27 cellular contexts compared by ENCODE assay signal in genomic region chr10:110770243-110770642, GRCh38.
A peak's percentile ranks its signal among the peaks of the same experiment; 100 is the strongest.
DNase-seq lines count a peak whose midpoint lies in the region; ATAC-seq, FAIRE-seq and TF ChIP-seq lines count a peak whose summit lies in the region.
"Had no signal": no experiment of that assay in that cellular context is flagged by ENCODE, and none has a peak within 500 bp of the region (broad histone marks: within the 10 kb centered on the region; RNA-seq: fewer than 3 reads in every experiment).

No MANE protein-coding gene starts in this region.

- in situ Hi-C loops in K562 (cut with MboI) = no loop called here

- no peaks in the 10 kb centered on the region for H3K36me3 ChIP-seq in heart right ventricle
- H3K36me3 ChIP-seq in heart left ventricle = no peaks in the 10 kb centered on the region
- H3K36me3 ChIP-seq in OCI-LY1 (ENCODE audit: insufficient read depth, low read length) = no peaks in the 10 kb centered on the region
- no peaks in the 10 kb centered on the region for H3K36me3 ChIP-seq in K562 (ENCODE audit: control insufficient read depth, insufficient read depth, low read length)
- H3K36me3 ChIP-seq: BE2C; BLaER1 treated with 17β-estradiol and CSF1 and Interleukin-3, amounts not matched to agents 10 nM and 100 nM had no signal

- H3K4me2 ChIP-seq in OCI-LY1 (ENCODE audit: low read length) = peak overlapping the region; percentile 18; the same call in 1 of the 2 replicates
- no peak overlapping the region for H3K4me2 ChIP-seq in K562 (ENCODE audit: insufficient read depth, low read length)
- H3K4me2 ChIP-seq: A549; BLaER1 treated with 17β-estradiol and CSF1 and Interleukin-3, amounts not matched to agents 10 nM and 100 nM had no signal

- POLR2A ChIA-PET in K562 (lab: Yijun Ruan, JAX) = no interaction called here

- TF ChIP-seq CTCF in heart right ventricle (IDR thresholded peaks at IDR 0.05) = no peak
- no peak for TF ChIP-seq CTCF in heart left ventricle (IDR thresholded peaks at IDR 0.05)
- TF ChIP-seq CTCF in OCI-LY1 (IDR thresholded peaks at IDR 0.05; ENCODE audit: low read length) = no peak
- TF ChIP-seq CTCF in K562 (IDR thresholded peaks at IDR 0.05 in 2 of 3, conservative IDR thresholded peaks at IDR 0.05 in 1 of 3; ENCODE audit: insufficient read depth in 2 of 3, low read depth in 1 of 3, low read length in 3 of 3) = no peak
- no peak for TF ChIP-seq CTCF in coronary artery (IDR thresholded peaks at IDR 0.05)

- H2AFZ ChIP-seq in OCI-LY1 (ENCODE audit: low read length) (no peak overlapping the region), K562 (ENCODE audit: low read depth, low read length) (no peak overlapping the region)
- H2AFZ ChIP-seq: GM23248 had no signal

- H3K27ac ChIP-seq in heart right ventricle = peak overlapping the region in 6 of 10 donors; percentile 10 to 83 (median 68)
- H3K27ac ChIP-seq in heart left ventricle = peak overlapping the region in 4 of 12 donors; percentile 18 to 83 (median 56)
- H3K27ac ChIP-seq in right cardiac atrium (ENCODE audit: low read length) = peak overlapping the region; percentile 31
- H3K27ac ChIP-seq in OCI-LY1 (ENCODE audit: low read depth, low read length, poor library complexity, severe bottlenecking) = peak overlapping the region; percentile 71
- H3K27ac ChIP-seq in K562 (ENCODE audit: extremely low read depth, low read depth, low read length) = no peak overlapping the region
- no peak overlapping the region for H3K27ac ChIP-seq in coronary artery
- H3K27ac ChIP-seq: A549; BLaER1 treated with 17β-estradiol and CSF1 and Interleukin-3, amounts not matched to agents 10 nM and 100 nM; GM23248 had no signal

- H3F3A ChIP-seq in OCI-LY1 (ENCODE audit: insufficient read depth, low read length) = no peaks in the 10 kb centered on the region

- H3K9ac ChIP-seq in OCI-LY1 (ENCODE audit: low read length) (no peak overlapping the region), K562 (ENCODE audit: insufficient read depth in 1 of 2, low read depth in 2 of 2, low read length in 2 of 2) (no peak overlapping the region)
- H3K9ac ChIP-seq: BLaER1 treated with 17β-estradiol and CSF1 and Interleukin-3, amounts not matched to agents 10 nM and 100 nM; GM23248 had no signal

- no peaks in the 10 kb centered on the region for H3K9me2 ChIP-seq in OCI-LY1 (ENCODE audit: low read depth, low read length)

- TF ChIP-seq POLR2A in heart left ventricle (IDR thresholded peaks at IDR 0.05) = no peak
- TF ChIP-seq POLR2A in K562 (conservative IDR thresholded peaks at IDR 0.05) = no peak

- CTCF ChIA-PET in K562 (lab: Yijun Ruan, JAX; ENCODE audit: low intra/inter-chr PET ratio) = no interaction called here

- no peak for TF ChIP-seq EP300 in K562 (IDR thresholded peaks at IDR 0.05; ENCODE audit: low read length)

- DNase-seq in heart right ventricle (no peak), heart left ventricle (no peak), right cardiac atrium (no peak), left ventricle myocardium superior (no peak), K562 (ENCODE audit: extremely low read depth in 1 of 4, low spot score in 3 of 4) (no peak), coronary artery (ENCODE audit: low spot score) (no peak)
- DNase-seq: 8988T; ACHN; AML-193; BE2C; CD4-positive, alpha-beta T cell; CD8-positive, alpha-beta memory T cell; DMS 273 treated with DMSO at 0.1 percent for 48 hours; DMS79; EL; GDM1; GM23248; H7; HCEC 1CT had no signal

- H3K79me2 ChIP-seq in OCI-LY1 (ENCODE audit: insufficient read depth, low read length) = no peaks in the 10 kb centered on the region
- peaks cover 30% of the 10 kb centered on the region; the same call in 2 of the 3 replicates for H3K79me2 ChIP-seq in K562 (ENCODE audit: control insufficient read depth, insufficient read depth, low read length)

- H3K27me3 ChIP-seq in heart right ventricle (no peaks in the 10 kb centered on the region), heart left ventricle (no peaks in the 10 kb centered on the region), right cardiac atrium (ENCODE audit: control insufficient read depth, insufficient read depth) (no peaks in the 10 kb centered on the region), OCI-LY1 (ENCODE audit: insufficient read depth, low read length) (no peaks in the 10 kb centered on the region), K562 (ENCODE audit: control insufficient read depth in 2 of 2, insufficient read depth in 2 of 2, low read length in 2 of 2) (no peaks in the 10 kb centered on the region)
- H3K27me3 ChIP-seq: BE2C; BLaER1 treated with 17β-estradiol and CSF1 and Interleukin-3, amounts not matched to agents 10 nM and 100 nM had no signal

- FAIRE-seq in K562 (lab: Jason Lieb, UNC) = no peak
- FAIRE-seq: A549, D721Med, GM12878, GM19239, H1 had no signal

- ATAC-seq in heart right ventricle = no peak
- no peak for ATAC-seq in heart left ventricle
- no peak for ATAC-seq in right cardiac atrium
- ATAC-seq in left ventricle myocardium superior = no peak
- no peak for ATAC-seq in K562
- ATAC-seq in HG03097 (IDR thresholded peaks at IDR 0.05; ENCODE audit: low FRiP score, unreplicated experiment) = no peak
- ATAC-seq: A549, GM12878 had no signal

- 70 to 78% methylated on average over 3 of the region's 3 CpGs for WGBS in heart right ventricle, 2 donors
- 68 to 74% (median 72%) methylated on average over 3 of the region's 3 CpGs for WGBS in heart left ventricle, 4 donors
- 80% methylated on average over 3 of the region's 3 CpGs for WGBS in right cardiac atrium
- 76% methylated on average over 3 of the region's 3 CpGs for WGBS in K562 (ENCODE audit: insufficient coverage, low coverage, missing lambda C conversion rate)

- H3K4me3 ChIP-seq in heart right ventricle = no peak overlapping the region
- H3K4me3 ChIP-seq in heart left ventricle = no peak overlapping the region
- H3K4me3 ChIP-seq in right cardiac atrium (ENCODE audit: low read length) = no peak overlapping the region
- no peak overlapping the region for H3K4me3 ChIP-seq in OCI-LY1 (ENCODE audit: low read depth, low read length, poor library complexity, severe bottlenecking)
- H3K4me3 ChIP-seq in K562 = no peak overlapping the region
- H3K4me3 ChIP-seq in coronary artery = no peak overlapping the region
- H3K4me3 ChIP-seq: A549; BLaER1 treated with 17β-estradiol and CSF1 and Interleukin-3, amounts not matched to agents 10 nM and 100 nM; GM12878; GM23248 had no signal

- no peaks in the 10 kb centered on the region for H3K9me1 ChIP-seq in K562 (ENCODE audit: control insufficient read depth, insufficient read depth, low read length)

- H3K9me3 ChIP-seq in heart right ventricle (no peaks in the 10 kb centered on the region), heart left ventricle (no peaks in the 10 kb centered on the region), right cardiac atrium (ENCODE audit: control insufficient read depth, low read length) (no peaks in the 10 kb centered on the region), OCI-LY1 (ENCODE audit: low read length) (no peaks in the 10 kb centered on the region), K562 (replicated peaks; ENCODE audit: control insufficient read depth, insufficient read depth, low read depth, low read length) (no peaks in the 10 kb centered on the region)
- H3K9me3 ChIP-seq: A549; BE2C; BLaER1 treated with 17β-estradiol and CSF1 and Interleukin-3, amounts not matched to agents 10 nM and 100 nM had no signal

- BruUV-seq in K562 (replicated peaks; lab: Mats Ljungman, UMichigan) = no TSS peak

- H3K4me1 ChIP-seq in heart right ventricle = peaks cover 0 to 54% (median 10%) of the 10 kb centered on the region in 9 donors
- peaks cover 0 to 44% (median 8%) of the 10 kb centered on the region in 12 donors for H3K4me1 ChIP-seq in heart left ventricle
- no peaks in the 10 kb centered on the region for H3K4me1 ChIP-seq in right cardiac atrium (ENCODE audit: control insufficient read depth, insufficient read depth, low read length)
- peaks cover 51% of the 10 kb centered on the region for H3K4me1 ChIP-seq in OCI-LY1 (ENCODE audit: insufficient read depth, low read length, severe bottlenecking)
- peaks cover 5 to 40% of the 10 kb centered on the region in 2 experiments; a peak in 4 of 5 replicates for H3K4me1 ChIP-seq in K562 (replicated peaks in 1 of 2; ENCODE audit: control insufficient read depth in 2 of 2, insufficient read depth in 2 of 2, low read length in 2 of 2)
- H3K4me1 ChIP-seq: BLaER1 treated with 17β-estradiol and CSF1 and Interleukin-3, amounts not matched to agents 10 nM and 100 nM had no signal

- intact Hi-C loops in heart right ventricle (cut with DNase I) (loop anchor here in 1 of 10 donors (10.0 kb wide), 1 partner anchor 125 kb away; the partner anchor contains the start of gene RBM20), heart left ventricle (cut with DNase I) (no loop called here), right cardiac atrium (cut with DNase I) (no loop called here), left ventricle myocardium superior (cut with micrococcal nuclease) (no loop called here), K562 (cut with micrococcal nuclease) (loop anchor here (10.0 kb wide), 1 partner anchor 455 kb away; no protein-coding TSS in a partner anchor)

- no peak for TF ChIP-seq RAD21 in K562 (CRISPR knock-in tag; conservative IDR thresholded peaks at IDR 0.05 in 1 of 2, IDR thresholded peaks at IDR 0.05 in 1 of 2)

- no peaks in the 10 kb centered on the region for H4K20me1 ChIP-seq in OCI-LY1 (ENCODE audit: insufficient read depth, low read length)
- no peaks in the 10 kb centered on the region for H4K20me1 ChIP-seq in K562 (replicated peaks; ENCODE audit: control insufficient read depth, insufficient read depth, low read length)
- H4K20me1 ChIP-seq: BLaER1 treated with 17β-estradiol and CSF1 and Interleukin-3, amounts not matched to agents 10 nM and 100 nM had no signal

TF ChIP-seq in K562, 482 proteins besides CTCF, POLR2A, EP300 and RAD21:
- TF ChIP-seq NR2F6 (CRISPR knock-in tag; IDR thresholded peaks at IDR 0.05) (no peak), BCOR (IDR thresholded peaks at IDR 0.05) (peak; percentile 75), RBM25 (IDR thresholded peaks at IDR 0.05; ENCODE audit: low read depth, low read length, severe bottlenecking) (peak; percentile 84), KDM1A (IDR thresholded peaks at IDR 0.05) (peak; percentile 45 to 59), PRPF4 (IDR thresholded peaks at IDR 0.05; ENCODE audit: insufficient read depth, low read depth, low read length, poor library complexity, severe bottlenecking) (no peak), ADNP (tag; IDR thresholded peaks at IDR 0.05) (peak; percentile 71)
TF ChIP-seq in K562: peak in this region for 4.

Comparison
In these comparisons a context has a peak if more than half of its experiments do, and no peak if none do; other contexts are left out.
1. H3K27ac ChIP-seq: peak in heart right ventricle (6 of 10), right cardiac atrium (single experiment) and OCI-LY1 (single experiment); none in K562 (single experiment) and coronary artery (0 of 2).